29 cellular contexts compared by ENCODE assay signal in the genomic region with DNA sequence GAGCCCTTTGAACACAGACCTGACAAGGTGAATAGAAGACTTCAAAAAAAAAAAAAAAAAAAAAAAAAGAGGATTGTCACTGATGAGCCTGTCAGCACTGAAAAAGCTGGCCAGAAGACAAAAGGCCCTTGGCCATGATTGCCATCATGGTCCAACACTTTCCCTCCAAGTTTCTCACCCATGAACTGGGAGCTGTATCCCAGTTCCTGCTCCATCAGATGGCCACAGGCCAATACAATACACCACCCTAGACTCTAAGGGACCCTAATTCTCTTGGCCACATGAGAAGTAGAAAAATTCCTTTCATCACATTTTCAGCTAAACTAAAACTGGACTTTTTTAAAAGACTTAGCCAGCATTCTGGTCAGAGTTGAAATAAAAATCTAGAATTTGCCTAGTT.
"Had no signal": no experiment of that assay in that cellular context is flagged by ENCODE, and none has a peak within 500 bp of the region (broad histone marks: within the 10 kb centered on the region; RNA-seq: fewer than 3 reads in every experiment).

No MANE protein-coding gene starts in this region.

- H3K36me3 ChIP-seq: ascending aorta, cardiac muscle cell, colonic mucosa, lower lobe of right lung, ovary, uterus had no signal

- H3K27ac ChIP-seq: colonic mucosa, lower lobe of right lung, ovary, testis had no signal

- H3K4me3 ChIP-seq: ascending aorta, cardiac muscle cell, colonic mucosa, dorsolateral prefrontal cortex, heart left ventricle, lower lobe of right lung, ovary, testis, uterus had no signal

- ATAC-seq: activated CD4-positive, alpha-beta T cell treated with anti-CD3 and anti-CD28 coated beads for 36 hours; activated T-cell treated with anti-CD3 and anti-CD28 coated beads, Interleukin-2, amount 50 U/mL, for 72 hours; stimulated activated naive CD8-positive, alpha-beta T cell treated with anti-CD3 and anti-CD28 coated beads, Interleukin-15, Interleukin-2, amounts not matched to agents 100 U/mL and 50 U/mL, for 24 hours had no signal

- H3K9me3 Mint-ChIP-seq: activated naive CD4-positive, alpha-beta T cell treated with anti-CD3 and anti-CD28 coated beads, Interleukin-2, amount 10 ng/mL, durations not matched to agents 7 days and 5 days; activated T-cell treated with anti-CD3 and anti-CD28 coated beads, Interleukin-2, amount 50 U/mL, for 72 hours; T-helper 2 cell treated with Interferon-gamma antibody and Interleukin-4, amounts not matched to agents 5 μg/mL and 100 μg/mL, for 36 hours; type B pancreatic cell had no signal

- H3K27me3 Mint-ChIP-seq: activated CD4-positive, alpha-beta T cell treated with anti-CD3 and anti-CD28 coated beads for 36 hours; activated naive CD4-positive, alpha-beta T cell treated with anti-CD3 and anti-CD28 coated beads, Interleukin-2, amount 10 ng/mL, durations not matched to agents 7 days and 5 days; activated naive CD8-positive, alpha-beta T cell treated with anti-CD3 and anti-CD28 coated beads, Interleukin-2, amount 10 ng/mL, durations not matched to agents 7 days and 5 days; brain; progenitor cell of endocrine pancreas; type B pancreatic cell had no signal

- H3K27ac Mint-ChIP-seq: activated CD4-positive, alpha-beta T cell treated with anti-CD3 and anti-CD28 coated beads for 36 hours; activated naive CD4-positive, alpha-beta T cell treated with anti-CD3 and anti-CD28 coated beads, Interleukin-2, amount 10 ng/mL, durations not matched to agents 7 days and 5 days; activated naive CD8-positive, alpha-beta T cell treated with anti-CD3 and anti-CD28 coated beads, Interleukin-2, amount 10 ng/mL, durations not matched to agents 7 days and 5 days; activated T-cell treated with anti-CD3 and anti-CD28 coated beads, Interleukin-2, amount 50 U/mL, for 72 hours; progenitor cell of endocrine pancreas; T-helper 2 cell treated with Interferon-gamma antibody and Interleukin-4, amounts not matched to agents 5 μg/mL and 100 μg/mL, for 36 hours; type B pancreatic cell had no signal

- H3K36me3 Mint-ChIP-seq: activated naive CD4-positive, alpha-beta T cell treated with anti-CD3 and anti-CD28 coated beads, Interleukin-2, amount 10 ng/mL, durations not matched to agents 7 days and 5 days had no signal

- H3K9me3 ChIP-seq: ascending aorta, colonic mucosa, heart left ventricle, lower lobe of right lung, ovary, testis, uterus had no signal

- H3K27me3 ChIP-seq: ascending aorta, cardiac muscle cell, colonic mucosa, dorsolateral prefrontal cortex, heart left ventricle, ovary, testis, uterus had no signal

- H3K4me1 ChIP-seq: colonic mucosa, testis had no signal

- H3K4me3 Mint-ChIP-seq: activated CD4-positive, alpha-beta T cell treated with anti-CD3 and anti-CD28 coated beads for 36 hours; activated naive CD4-positive, alpha-beta T cell treated with anti-CD3 and anti-CD28 coated beads, Interleukin-2, amount 10 ng/mL, durations not matched to agents 7 days and 5 days; activated naive CD8-positive, alpha-beta T cell treated with anti-CD3 and anti-CD28 coated beads, Interleukin-2, amount 10 ng/mL, durations not matched to agents 7 days and 5 days; activated T-cell treated with anti-CD3 and anti-CD28 coated beads, Interleukin-2, amount 50 U/mL, for 72 hours; brain; nephron progenitor cell; T-helper 2 cell treated with Interferon-gamma antibody and Interleukin-4, amounts not matched to agents 5 μg/mL and 100 μg/mL, for 36 hours; type B pancreatic cell had no signal

- DNase-seq: activated CD4-positive, alpha-beta T cell treated with anti-CD3 and anti-CD28 coated beads for 36 hours; activated CD4-positive, alpha-beta T cell treated with anti-CD3 and anti-CD28 coated beads, Interleukin-2, amount 50 U/mL, for 4 hours; activated CD4-positive, CD25-positive, alpha-beta regulatory T cell; activated gamma-delta T cell; activated naive CD4-positive, alpha-beta T cell treated with anti-CD3 and anti-CD28 coated beads, Interleukin-2, amount 10 ng/mL, durations not matched to agents 7 days and 5 days; activated naive CD8-positive, alpha-beta T cell treated with anti-CD3 and anti-CD28 coated beads, Interleukin-2, amount 10 ng/mL, durations not matched to agents 7 days and 5 days; activated T-cell treated with anti-CD3 and anti-CD28 coated beads for 4 hours; activated T-cell treated with anti-CD3 and anti-CD28 coated beads, Interleukin-2, amount 50 U/mL, for 72 hours; cerebellar nuclear complex; colonic mucosa; dorsolateral prefrontal cortex; effector memory CD4-positive, alpha-beta T cell; hypothalamus; lower lobe of right lung; mesendoderm; nephron progenitor cell; ovary; retina; stimulated activated naive CD8-positive, alpha-beta T cell treated with anti-CD3 and anti-CD28 coated beads, Interleukin-15, Interleukin-2, amounts not matched to agents 100 U/mL and 50 U/mL, for 24 hours; T-helper 1 cell; testis had no signal
